8 cellular contexts compared by ENCODE assay signal in genomic region chr9:134326754-134327526, GRCh38. TPM values are rescaled to one million over a fixed set of nuclear protein-coding genes. Genes with fewer than 3 reads are reported as not detected.
A peak's percentile ranks its signal among the peaks of the same experiment; 100 is the strongest.
DNase-seq lines count a peak whose midpoint lies in the region; ATAC-seq and TF ChIP-seq lines count a peak whose summit lies in the region.

No MANE protein-coding gene starts in this region.

- no peaks in the 10 kb centered on the region for H3K36me3 ChIP-seq in heart right ventricle

- H3K27ac Mint-ChIP-seq in activated CD4-positive, alpha-beta T cell treated with anti-CD3 and anti-CD28 coated beads, Interleukin-2, amount 10 ng/mL, durations not matched to agents 7 days and 5 days = no peak overlapping the region
- no peak overlapping the region for H3K27ac Mint-ChIP-seq in WTC11

- ATAC-seq in WTC11 (peak; percentile 10), heart right ventricle (no peak), HG02571 (IDR thresholded peaks at IDR 0.05; ENCODE audit: unreplicated experiment) (no peak), HG03045 (IDR thresholded peaks at IDR 0.05; ENCODE audit: unreplicated experiment) (no peak), GM19452 (IDR thresholded peaks at IDR 0.05; ENCODE audit: unreplicated experiment) (no peak)

- H3K4me3 ChIP-seq in heart right ventricle (peak overlapping the region; percentile 70 to 96 (median 86)), retinal pigment epithelial cell (ENCODE audit: low read length) (peak overlapping the region; percentile 64)

- H3K9me3 Mint-ChIP-seq in activated CD4-positive, alpha-beta T cell treated with anti-CD3 and anti-CD28 coated beads, Interleukin-2, amount 10 ng/mL, durations not matched to agents 7 days and 5 days = no peaks in the 10 kb centered on the region
- no peaks in the 10 kb centered on the region for H3K9me3 Mint-ChIP-seq in WTC11

- CTCF ChIA-PET in activated CD4-positive, alpha-beta T cell treated with anti-CD3 and anti-CD28 coated beads, Interleukin-2, amount 10 ng/mL, durations not matched to agents 7 days and 5 days (lab: Charles Lee) = interaction anchor here (0.6 to 1.1 kb wide), 3 partner anchors 58 to 1873 kb away, joined by 3 to 4 read pairs (median 3); no protein-coding TSS in a partner anchor
- CTCF ChIA-PET in WTC11 (lab: Charles Lee) = interaction anchor here (0.9 to 2.2 kb wide), 5 partner anchors 29 to 545 kb away, joined by 3 to 11 read pairs (median 4); no protein-coding TSS in a partner anchor

- TF ChIP-seq CTCF in WTC11 (IDR thresholded peaks at IDR 0.05) (no peak), heart right ventricle (IDR thresholded peaks at IDR 0.05) (no peak), retinal pigment epithelial cell (conservative IDR thresholded peaks at IDR 0.05; ENCODE audit: low read depth, low read length) (no peak)

- 0 to 1% methylated on average over 49 to 72 of the region's 72 CpGs for WGBS in heart right ventricle, 2 donors

- peaks cover 36% of the 10 kb centered on the region for H3K27me3 Mint-ChIP-seq in activated CD4-positive, alpha-beta T cell treated with anti-CD3 and anti-CD28 coated beads, Interleukin-2, amount 10 ng/mL, durations not matched to agents 7 days and 5 days
- no peaks in the 10 kb centered on the region for H3K27me3 Mint-ChIP-seq in WTC11 (ENCODE audit: low read depth)

- intact Hi-C loops in heart right ventricle (cut with DNase I) = loop anchor here (2.0 to 10.0 kb wide), 10 partner anchors 50 to 162 kb away; partner anchors contain the start of gene RNU6ATAC (in 2 of the 10)

- H3K4me1 Mint-ChIP-seq in activated CD4-positive, alpha-beta T cell treated with anti-CD3 and anti-CD28 coated beads, Interleukin-2, amount 10 ng/mL, durations not matched to agents 7 days and 5 days = peaks cover 3% of the 10 kb centered on the region
- H3K4me1 Mint-ChIP-seq in WTC11 = peaks cover 37% of the 10 kb centered on the region

- no peaks in the 10 kb centered on the region for H3K36me3 Mint-ChIP-seq in activated CD4-positive, alpha-beta T cell treated with anti-CD3 and anti-CD28 coated beads, Interleukin-2, amount 10 ng/mL, durations not matched to agents 7 days and 5 days (ENCODE audit: low read depth)
- no peaks in the 10 kb centered on the region for H3K36me3 Mint-ChIP-seq in WTC11

- no peaks in the 10 kb centered on the region for H3K27me3 ChIP-seq in heart right ventricle

- peak overlapping the region; percentile 82 to 93 (median 89) for H3K27ac ChIP-seq in heart right ventricle

- POLR2A ChIA-PET in activated CD4-positive, alpha-beta T cell treated with anti-CD3 and anti-CD28 coated beads, Interleukin-2, amount 10 ng/mL, durations not matched to agents 7 days and 5 days (lab: Charles Lee) = no interaction called here
- POLR2A ChIA-PET in WTC11 (lab: Charles Lee) = no interaction called here

- DNase-seq in activated CD4-positive, alpha-beta T cell treated with anti-CD3 and anti-CD28 coated beads, Interleukin-2, amount 10 ng/mL, durations not matched to agents 7 days and 5 days = no peak
- no peak for DNase-seq in activated CD4-positive, alpha-beta T cell treated with anti-CD3 and anti-CD28 coated beads for 4 hours
- DNase-seq in WTC11 (ENCODE audit: low spot score) = no peak
- peak in 1 of 2 donors; percentile 52 for DNase-seq in heart right ventricle
- DNase-seq in retinal pigment epithelial cell (ENCODE audit: low read depth) = no peak

- H3K4me3 Mint-ChIP-seq in activated CD4-positive, alpha-beta T cell treated with anti-CD3 and anti-CD28 coated beads, Interleukin-2, amount 10 ng/mL, durations not matched to agents 7 days and 5 days = peak overlapping the region; percentile 22
- H3K4me3 Mint-ChIP-seq in WTC11 = peak overlapping the region; percentile 60

- peaks cover 42 to 77% (median 66%) of the 10 kb centered on the region in 9 donors for H3K4me1 ChIP-seq in heart right ventricle

- H3K9me3 ChIP-seq in heart right ventricle = no peaks in the 10 kb centered on the region

TF ChIP-seq in WTC11, 78 proteins besides CTCF, POLR2A, EP300 and RAD21 (continues in another document):
- TF ChIP-seq TEAD4 (CRISPR knock-in tag; IDR thresholded peaks at IDR 0.05) (no peak), FOXP1 (CRISPR knock-in tag; IDR thresholded peaks at IDR 0.05; ENCODE audit: borderline replicate concordance) (no peak), SMAD4 (CRISPR knock-in tag; IDR thresholded peaks at IDR 0.05) (no peak), CREM (CRISPR knock-in tag; IDR thresholded peaks at IDR 0.05) (no peak), ZNF232 (CRISPR knock-in tag; IDR thresholded peaks at IDR 0.05) (no peak), CBFB (CRISPR knock-in tag; IDR thresholded peaks at IDR 0.05; ENCODE audit: low read depth) (no peak), RORB (CRISPR knock-in tag; IDR thresholded peaks at IDR 0.05) (no peak), ZNF671 (CRISPR knock-in tag; IDR thresholded peaks at IDR 0.05) (no peak), PRRX2 (CRISPR knock-in tag; IDR thresholded peaks at IDR 0.05) (no peak), ATF1 (CRISPR knock-in tag; IDR thresholded peaks at IDR 0.05) (no peak), AR (CRISPR knock-in tag; IDR thresholded peaks at IDR 0.05) (no peak), ZNF532 (CRISPR knock-in tag; IDR thresholded peaks at IDR 0.05; ENCODE audit: borderline replicate concordance) (no peak), ZNF121 (CRISPR knock-in tag; IDR thresholded peaks at IDR 0.05) (no peak), ZNF263 (CRISPR knock-in tag; IDR thresholded peaks at IDR 0.05; ENCODE audit: low read depth) (no peak), ATF6 (CRISPR knock-in tag; IDR thresholded peaks at IDR 0.05) (no peak)

RNA-seq across cellular contexts. Expression of gene RXRA, which starts 0.7 kb away (rescaled TPM):
- total RNA-seq in activated CD4-positive, alpha-beta T cell treated with anti-CD3 and anti-CD28 coated beads, Interleukin-2, amount 10 ng/mL, durations not matched to agents 7 days and 5 days = 1 to 10 TPM; 1.2 to 1.4 TPM
- 24.9 to 27.5 TPM (median 25.0 TPM) in 3 replicates for total RNA-seq in WTC11 (2021)
- 10 to 100 TPM; 38.4 to 92.3 (median 43.6) TPM for total RNA-seq in heart right ventricle
- 10 to 100 TPM; 22.6 to 39.1 TPM for polyA plus RNA-seq in heart right ventricle

Comparison
In these comparisons a context has a peak if more than half of its experiments do, and no peak if none do; other contexts are left out.
1. RNA of gene RXRA, which starts 0.7 kb away (total RNA-seq): 38.4 to 92.3 TPM in heart right ventricle and 24.9 to 27.5 TPM in WTC11; 1.2 to 1.4 TPM in activated CD4-positive, alpha-beta T cell treated with anti-CD3 and anti-CD28 coated beads, Interleukin-2, amount 10 ng/mL, durations not matched to agents 7 days and 5 days; every median in the first group is over 10 times any median in the second.